In the genomic region with DNA sequence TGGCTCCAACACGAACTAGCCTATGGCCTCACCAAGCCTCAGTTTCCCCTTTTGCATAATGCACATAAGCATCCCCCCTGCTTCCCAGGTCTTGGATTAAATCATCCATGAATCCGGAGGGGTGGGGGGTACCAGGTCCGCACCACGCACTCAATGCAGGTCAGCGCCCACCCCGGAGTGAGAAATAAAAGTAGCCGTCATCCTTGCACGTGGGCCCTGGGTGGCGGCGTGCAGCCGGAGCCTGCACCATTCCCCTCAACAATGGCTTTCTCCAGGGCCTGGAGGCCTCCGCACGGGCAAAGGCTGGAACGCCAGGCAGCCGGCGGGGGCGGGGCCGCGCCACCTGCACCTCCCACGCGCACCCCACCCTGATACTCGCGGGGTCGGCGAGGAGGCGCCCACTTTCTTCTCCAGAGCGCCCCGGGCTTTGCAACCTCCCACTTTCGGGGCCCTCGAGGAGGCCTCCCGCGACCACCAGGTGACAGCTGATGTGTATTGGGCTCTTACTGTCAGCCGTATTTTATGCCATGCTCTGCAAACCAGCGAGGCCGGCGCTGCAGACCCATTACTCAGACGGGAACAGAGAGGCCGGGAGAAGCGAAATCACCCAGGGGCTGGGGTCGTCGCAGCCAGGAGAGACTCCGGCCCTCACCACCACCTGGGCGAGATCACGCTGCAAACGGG, we compare ENCODE assay signal across 8 cellular contexts. TPM values are rescaled to one million over a fixed set of nuclear protein-coding genes. Genes with fewer than 3 reads are reported as not detected.
DNase-seq lines count a peak whose midpoint lies in the region; ATAC-seq and TF ChIP-seq lines count a peak whose summit lies in the region.

No MANE protein-coding gene starts in this region.

- peaks cover 27% of the 10 kb centered on the region for H3K4me1 Mint-ChIP-seq in neural crest cell

- peaks cover 47% of the 10 kb centered on the region for H3K27me3 Mint-ChIP-seq in neural crest cell (ENCODE audit: low read depth)

- H3K4me1 ChIP-seq in NT2/D1 (ENCODE audit: insufficient read depth, insufficient read length) (peaks cover 10% of the 10 kb centered on the region), tibial nerve (peaks cover 0 to 43% (median 18%) of the 10 kb centered on the region in 4 donors)

- H3K9me3 ChIP-seq in NT2/D1 (ENCODE audit: insufficient read depth, low read length) = no peaks in the 10 kb centered on the region
- H3K9me3 ChIP-seq in tibial nerve = no peaks in the 10 kb centered on the region

- TF ChIP-seq CTCF in neural crest cell (conservative IDR thresholded peaks at IDR 0.05) = no peak
- no peak for TF ChIP-seq CTCF in tibial nerve (IDR thresholded peaks at IDR 0.05)

- H3K4me3 ChIP-seq in NT2/D1 (ENCODE audit: insufficient read length, low read depth) = peak overlapping the region; percentile 42
- peak overlapping the region; percentile 43 to 94 (median 83) for H3K4me3 ChIP-seq in tibial nerve

- H3K36me3 ChIP-seq in NT2/D1 (ENCODE audit: insufficient read depth, insufficient read length, low read length) = peaks cover 23% of the 10 kb centered on the region
- peaks cover 0 to 19% (median 0%) of the 10 kb centered on the region in 3 donors for H3K36me3 ChIP-seq in tibial nerve

- DNase-seq in COLO668 (lab: John Stamatoyannopoulos, UW; ENCODE audit: unreplicated experiment) = peak; percentile 43
- DNase-seq in HCEC 1CT = peak; percentile 64
- DNase-seq in NT2/D1 (ENCODE audit: low read depth, low spot score) = no peak
- peak; percentile 26 for DNase-seq in activated T-helper 1 cell treated with Interleukin-2 at 50 U/mL for 16 hours (ENCODE audit: low read depth)
- peak; percentile 43 for DNase-seq in fibroblast of peridontal ligament (ENCODE audit: extremely low read depth)
- DNase-seq in neural crest cell (ENCODE audit: low read depth, low spot score) = peak; percentile 40
- DNase-seq in tibial nerve (ENCODE audit: low spot score in 2 of 2) = peak in 1 of 2 donors; percentile 39

- 2 to 3% methylated on average over 17 to 44 of the region's 45 CpGs for WGBS in tibial nerve, 2 donors

- no peaks in the 10 kb centered on the region for H3K9me3 Mint-ChIP-seq in neural crest cell

- no peaks in the 10 kb centered on the region for H3K36me3 Mint-ChIP-seq in neural crest cell (ENCODE audit: low read depth)

- peak in 1 of 2 donors; percentile 14 for TF ChIP-seq EP300 in tibial nerve (IDR thresholded peaks at IDR 0.05)

- H3K27ac Mint-ChIP-seq in neural crest cell (ENCODE audit: unreplicated experiment) = no peak overlapping the region

- H3K27me3 ChIP-seq in NT2/D1 (ENCODE audit: insufficient read depth, insufficient read length) (peaks cover 2% of the 10 kb centered on the region), tibial nerve (no peaks in the 10 kb centered on the region)

- peak overlapping the region; percentile 72 for H3K4me3 Mint-ChIP-seq in neural crest cell

- H3K9ac ChIP-seq in NT2/D1 (ENCODE audit: insufficient read length, low read depth) = peak overlapping the region; percentile 71

- TF ChIP-seq POLR2A in tibial nerve (IDR thresholded peaks at IDR 0.05) = no peak

- no peak for ATAC-seq in HG03469 (IDR thresholded peaks at IDR 0.05; ENCODE audit: unreplicated experiment)

- H3K27ac ChIP-seq in tibial nerve = peak overlapping the region; percentile 43 to 95 (median 88)

RNA-seq across cellular contexts. Expression of a gene that starts 0.8 kb away (rescaled TPM):
- total RNA-seq in neural crest cell = 3.3 and 4.1 TPM in 2 replicates
- 100 to 1,000 TPM; 230 to 440 (median 337) TPM for total RNA-seq in tibial nerve

RNA-seq across cellular contexts. Expression of a gene that starts 18.4 kb away (rescaled TPM):
- 201 and 206 TPM in 2 replicates for total RNA-seq in neural crest cell
- total RNA-seq in tibial nerve = 10 to 100 TPM; 15.3 to 53.1 (median 25.9) TPM

RNA-seq across cellular contexts. Expression of a gene that starts 47.8 kb away (rescaled TPM):
- total RNA-seq in neural crest cell (145 and 155 TPM in 2 replicates), tibial nerve (10 to 100 TPM; 28.8 to 48.9 (median 32.3) TPM)

Comparison
In these comparisons a context has a peak if more than half of its experiments do, and no peak if none do; other contexts are left out.
1. RNA of a gene that starts 0.8 kb away (total RNA-seq): 230 to 440 TPM in tibial nerve; 3.3 to 4.1 TPM in neural crest cell; every median in the first group is over 10 times any median in the second.